ENCODE assay signal across 21 cellular contexts in the genomic region with DNA sequence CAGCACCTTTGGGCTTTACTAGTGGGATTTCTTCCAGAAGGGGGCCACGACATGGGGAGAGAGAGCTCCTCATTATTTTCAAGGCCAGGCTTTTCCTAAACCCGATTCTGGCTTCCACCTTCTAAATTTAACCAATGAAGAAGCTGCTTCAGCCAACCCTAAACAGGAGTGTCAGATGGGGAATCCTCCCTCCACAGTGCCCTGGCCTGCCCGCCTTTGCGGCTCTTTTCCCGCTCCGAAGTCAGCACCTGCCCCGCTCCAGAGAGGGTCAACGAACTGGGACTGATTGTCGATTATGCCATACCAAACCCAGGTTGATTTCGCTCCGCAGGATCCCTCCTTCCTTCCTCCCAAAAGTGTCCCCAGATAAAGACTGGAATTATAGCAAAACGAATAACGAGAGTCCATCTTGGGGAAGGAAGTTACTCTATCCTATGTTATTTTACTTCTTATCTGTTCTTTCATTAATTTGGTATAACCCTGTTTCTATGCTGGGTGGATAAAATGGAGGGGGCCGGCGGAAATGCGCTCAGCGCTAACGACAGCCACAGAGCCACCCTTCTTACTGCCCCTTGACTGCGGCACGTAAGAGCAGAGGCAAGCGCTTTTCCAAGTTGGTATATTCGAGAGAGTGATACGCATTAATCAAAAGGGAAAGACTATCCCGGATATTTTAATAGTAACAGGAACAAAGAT. TPM values are rescaled to one million over a fixed set of nuclear protein-coding genes. Genes with fewer than 3 reads are reported as not detected.
DNase-seq lines count a peak whose midpoint lies in the region; ATAC-seq and TF ChIP-seq lines count a peak whose summit lies in the region.
"Had no signal": no experiment of that assay in that cellular context is flagged by ENCODE, and none has a peak within 500 bp of the region (broad histone marks: within the 10 kb centered on the region; RNA-seq: fewer than 3 reads in every experiment).

No MANE protein-coding gene starts in this region.

- H3K9ac ChIP-seq in H9 (ENCODE audit: extremely low read depth, insufficient read length, low read length) (no peak overlapping the region), endodermal cell (ENCODE audit: extremely low read depth, low read length, poor library complexity, severe bottlenecking) (no peak overlapping the region), neural progenitor cell (no peak overlapping the region)

- peak overlapping the region; percentile 90 for H3K4me2 ChIP-seq in H9 (ENCODE audit: insufficient read depth, insufficient read length, low read length)
- no peak overlapping the region for H3K4me2 ChIP-seq in neural progenitor cell

- no peak overlapping the region for H3K27ac Mint-ChIP-seq in T-helper 1 cell treated with Interleukin-12 subunit alpha and Interleukin-12 subunit beta and Interleukin-4 antibody, amounts not matched to agents 30 μg/mL and 1 μg/mL, for 36 hours
- H3K27ac Mint-ChIP-seq in H9 (no peak overlapping the region), endodermal cell (no peak overlapping the region), neural progenitor cell (no peak overlapping the region)
- H3K27ac Mint-ChIP-seq: activated T-helper 2 cell treated with anti-CD3 and anti-CD28 coated beads, Interferon-gamma antibody, Interleukin-2, Interleukin-4, amounts not matched to agents 10 μg/mL and 5 μg/mL and 100 μg/mL, durations not matched to agents 14 hours and 24 hours and 36 hours; CD4-positive, CD25-positive, alpha-beta regulatory T cell had no signal

- H2BK120ac ChIP-seq in H9 (ENCODE audit: low read depth, low read length, poor library complexity, severe bottlenecking): no peak overlapping the region

- intact Hi-C loops in ovary (cut with DNase I): no loop called here

- H2AFZ ChIP-seq in H9 (ENCODE audit: low read length) (no peak overlapping the region), neural progenitor cell (replicated peaks) (no peak overlapping the region)

- TF ChIP-seq EP300 in ovary (IDR thresholded peaks at IDR 0.05): no peak

- H2BK12ac ChIP-seq in H9 (ENCODE audit: insufficient read length, low read depth, low read length): no peak overlapping the region

- H3K4me3 Mint-ChIP-seq in T-helper 1 cell treated with Interleukin-12 subunit alpha and Interleukin-12 subunit beta and Interleukin-4 antibody, amounts not matched to agents 30 μg/mL and 1 μg/mL, for 36 hours: peak overlapping the region; percentile 37
- H3K4me3 Mint-ChIP-seq in H9 (peak overlapping the region; percentile 63 to 79), endodermal cell (peak overlapping the region; percentile 60), neural progenitor cell (peak overlapping the region; percentile 69)

- no CpG with 5 or more reads among the region's 24 CpGs for WGBS in H9 (ENCODE audit: extremely low coverage, insufficient read length, low lambda C conversion rate)
- 8 to 10% methylated on average over 18 to 24 of the region's 24 CpGs for WGBS in endodermal cell (ENCODE audit: insufficient coverage in 1 of 2, insufficient read length in 1 of 2), 2 experiments
- WGBS in ovary, 3 donors: 11 to 13% (median 13%) methylated on average over 24 of the region's 24 CpGs

- no peak overlapping the region for H4K5ac ChIP-seq in H9 (ENCODE audit: insufficient read length, low read depth, low read length)

- no peaks in the 10 kb centered on the region for H3K36me3 Mint-ChIP-seq in T-helper 1 cell treated with Interleukin-12 subunit alpha and Interleukin-12 subunit beta and Interleukin-4 antibody, amounts not matched to agents 30 μg/mL and 1 μg/mL, for 36 hours (ENCODE audit: low read depth)
- H3K36me3 Mint-ChIP-seq in H9 (ENCODE audit: insufficient read depth in 1 of 3, low read depth in 3 of 3) (no peaks in the 10 kb centered on the region), endodermal cell (ENCODE audit: low read depth) (no peaks in the 10 kb centered on the region), neural progenitor cell (no peaks in the 10 kb centered on the region)
- H3K36me3 Mint-ChIP-seq: CD4-positive, CD25-positive, alpha-beta regulatory T cell had no signal

- no peaks in the 10 kb centered on the region for H3K9me3 ChIP-seq in H9 (ENCODE audit: control insufficient read depth, low read depth, low read length)
- no peaks in the 10 kb centered on the region for H3K9me3 ChIP-seq in endodermal cell (ENCODE audit: control insufficient read depth, low read length)
- H3K9me3 ChIP-seq in neural progenitor cell (ENCODE audit: low read depth): no peaks in the 10 kb centered on the region
- H3K9me3 ChIP-seq in ovary: peaks cover 0 to 12% of the 10 kb centered on the region in 2 donors
- H3K9me3 ChIP-seq: HAP-1, right lobe of liver, testis had no signal

- no peak overlapping the region for H2AK5ac ChIP-seq in H9 (ENCODE audit: insufficient read length, low read length)

- peaks cover 16% of the 10 kb centered on the region for H3F3A ChIP-seq in neural progenitor cell (ENCODE audit: low read depth)

- H3K18ac ChIP-seq in H9 (ENCODE audit: insufficient read length, low read depth, low read length): no peak overlapping the region

- H2BK20ac ChIP-seq in H9 (ENCODE audit: low read depth, low read length, poor library complexity, severe bottlenecking): no peak overlapping the region

- H3K36me3 ChIP-seq in endodermal cell (ENCODE audit: control insufficient read depth, insufficient read depth, low read length): no peaks in the 10 kb centered on the region
- no peaks in the 10 kb centered on the region for H3K36me3 ChIP-seq in neural progenitor cell
- H3K36me3 ChIP-seq in ovary: no peaks in the 10 kb centered on the region
- H3K36me3 ChIP-seq: right lobe of liver had no signal

- TF ChIP-seq POLR2A in ovary (IDR thresholded peaks at IDR 0.05): no peak

- no peaks in the 10 kb centered on the region for H4K20me1 ChIP-seq in H9 (ENCODE audit: control insufficient read depth, insufficient read depth, insufficient read length)
- H4K20me1 ChIP-seq in neural progenitor cell (ENCODE audit: low read depth): peaks cover 61% of the 10 kb centered on the region

- no peak overlapping the region for H3T11ph ChIP-seq in H9 (ENCODE audit: low read length)

- peaks cover 28% of the 10 kb centered on the region for H3K23me2 ChIP-seq in H9 (ENCODE audit: insufficient read length, low read depth, low read length, poor library complexity, severe bottlenecking)

- H3K4ac ChIP-seq in H9 (ENCODE audit: low read depth, low read length): no peak overlapping the region

- no peaks in the 10 kb centered on the region for H3K79me2 ChIP-seq in H9 (ENCODE audit: insufficient read depth, low read length)
- no peaks in the 10 kb centered on the region for H3K79me2 ChIP-seq in neural progenitor cell (ENCODE audit: low read depth)

- H3K79me1 ChIP-seq in H9 (ENCODE audit: insufficient read depth, low read depth, low read length, poor library complexity, severe bottlenecking): no peaks in the 10 kb centered on the region

- no peak overlapping the region for H3K14ac ChIP-seq in H9 (ENCODE audit: insufficient read depth, low read length)

- H3K56ac ChIP-seq in H9 (ENCODE audit: insufficient read length, low read depth, low read length): no peak overlapping the region

- no peak overlapping the region for H2BK15ac ChIP-seq in H9 (ENCODE audit: low read depth, low read length)

- H3K27me3 ChIP-seq in H9 (ENCODE audit: insufficient read depth, low read length) (peaks cover 51% of the 10 kb centered on the region), endodermal cell (ENCODE audit: control insufficient read depth, insufficient read depth, low read length, poor library complexity, severe bottlenecking) (peaks cover 88% of the 10 kb centered on the region), neural progenitor cell (peaks cover 100% of the 10 kb centered on the region), ovary (peaks cover 8% of the 10 kb centered on the region)
- H3K27me3 ChIP-seq: testis had no signal

- no peak overlapping the region for H3K23ac ChIP-seq in H9 (ENCODE audit: insufficient read length, low read depth, low read length)

- TF ChIP-seq CTCF in H9 (conservative IDR thresholded peaks at IDR 0.05) (no peak), endodermal cell (conservative IDR thresholded peaks at IDR 0.05) (no peak), neural progenitor cell (IDR thresholded peaks at IDR 0.05) (no peak), ovary (IDR thresholded peaks at IDR 0.05) (no peak)

- H4K91ac ChIP-seq in H9 (ENCODE audit: insufficient read length, low read depth, low read length): no peak overlapping the region

- peaks cover 10% of the 10 kb centered on the region for H3K4me1 Mint-ChIP-seq in T-helper 1 cell treated with Interleukin-12 subunit alpha and Interleukin-12 subunit beta and Interleukin-4 antibody, amounts not matched to agents 30 μg/mL and 1 μg/mL, for 36 hours (ENCODE audit: low read depth)
- H3K4me1 Mint-ChIP-seq in H9 (peaks cover 23 to 35% of the 10 kb centered on the region in 2 experiments), endodermal cell (peaks cover 12% of the 10 kb centered on the region), neural progenitor cell (peaks cover 13% of the 10 kb centered on the region)

- H2BK5ac ChIP-seq in H9 (ENCODE audit: insufficient read length, low read length): no peak overlapping the region

- ATAC-seq in GM21360 (IDR thresholded peaks at IDR 0.05; ENCODE audit: unreplicated experiment): no peak
- ATAC-seq: right lobe of liver had no signal

- peaks cover 92% of the 10 kb centered on the region for H3K27me3 Mint-ChIP-seq in T-helper 1 cell treated with Interleukin-12 subunit alpha and Interleukin-12 subunit beta and Interleukin-4 antibody, amounts not matched to agents 30 μg/mL and 1 μg/mL, for 36 hours (ENCODE audit: low read depth)
- peaks cover 92% of the 10 kb centered on the region for H3K27me3 Mint-ChIP-seq in H9 (ENCODE audit: low read depth)
- H3K27me3 Mint-ChIP-seq in endodermal cell (ENCODE audit: insufficient read depth): peaks cover 81% of the 10 kb centered on the region
- peaks cover 85% of the 10 kb centered on the region for H3K27me3 Mint-ChIP-seq in neural progenitor cell (ENCODE audit: insufficient read depth, low read depth)

- H3K4me1 ChIP-seq in H9 (ENCODE audit: insufficient read depth, low read length) (no peaks in the 10 kb centered on the region), endodermal cell (ENCODE audit: control insufficient read depth, insufficient read depth, low read length) (peaks cover 10% of the 10 kb centered on the region), neural progenitor cell (peaks cover 5% of the 10 kb centered on the region), ovary (ENCODE audit: insufficient read depth) (peaks cover 3% of the 10 kb centered on the region)
- H3K4me1 ChIP-seq: right lobe of liver had no signal

- H3K27ac ChIP-seq in H9 (ENCODE audit: insufficient read length, low read depth, low read length) (no peak overlapping the region), endodermal cell (ENCODE audit: low read depth, low read length) (no peak overlapping the region), neural progenitor cell (no peak overlapping the region), ovary (no peak overlapping the region)
- H3K27ac ChIP-seq: 22Rv1, right lobe of liver, testis had no signal

- H4K8ac ChIP-seq in H9 (replicated peaks; ENCODE audit: insufficient read length, low read depth, low read length): no peak overlapping the region

- H3K9me3 Mint-ChIP-seq in T-helper 1 cell treated with Interleukin-12 subunit alpha and Interleukin-12 subunit beta and Interleukin-4 antibody, amounts not matched to agents 30 μg/mL and 1 μg/mL, for 36 hours: no peaks in the 10 kb centered on the region
- H3K9me3 Mint-ChIP-seq in H9 (peaks cover 3% of the 10 kb centered on the region in 2 experiments; a peak in 2 of 5 replicates), endodermal cell (no peaks in the 10 kb centered on the region), neural progenitor cell (no peaks in the 10 kb centered on the region)
- H3K9me3 Mint-ChIP-seq: activated T-helper 2 cell treated with anti-CD3 and anti-CD28 coated beads, Interferon-gamma antibody, Interleukin-2, Interleukin-4, amounts not matched to agents 10 μg/mL and 5 μg/mL and 100 μg/mL, durations not matched to agents 14 hours and 24 hours and 36 hours had no signal

- DNase-seq in T-helper 1 cell: no peak
- peak; percentile 50 for DNase-seq in H9
- peak; percentile 74 for DNase-seq in endodermal cell
- peak; percentile 50 for DNase-seq in neural progenitor cell (ENCODE audit: low spot score)
- no peak for DNase-seq in hippocampal formation (lab: John Stamatoyannopoulos, UW)
- DNase-seq in ovary: no peak
- DNase-seq: aorta; CD4-positive, CD25-positive, alpha-beta regulatory T cell; EL; Kasumi-1; NCI-H146; NCI-H446; testis had no signal

- H3K4me3 ChIP-seq in endodermal cell (ENCODE audit: low read length) (peak overlapping the region; percentile 3), neural progenitor cell (peak overlapping the region; percentile 49), ovary (no peak overlapping the region)
- H3K4me3 ChIP-seq: HAP-1, right lobe of liver had no signal

RNA-seq across cellular contexts. Expression of gene SHOX2, which starts 10.8 kb away (rescaled TPM):
- total RNA-seq in H9 (2021) (not detected in 2 replicates), endodermal cell (1 to 10 TPM; 1.1 to 1.3 TPM), neural progenitor cell (ENCODE audit: low replicate concordance) (not detected in 2 replicates), ovary (1 to 10 TPM in 1 of 7 donors, under 1 TPM in 4, not detected in 2; 0.08 to 2.3 (median 0.15) TPM)
- polyA plus RNA-seq in endodermal cell (2013, experiment 1 of 2): 1.4 TPM
- 1.8 TPM for polyA plus RNA-seq in endodermal cell (2013, experiment 2 of 2)
- polyA plus RNA-seq in ovary: under 1 TPM; 0.13 to 0.68 TPM
- total RNA-seq: activated T-helper 2 cell treated with anti-CD3 and anti-CD28 coated beads, Interferon-gamma antibody, Interleukin-2, Interleukin-4, amounts not matched to agents 10 μg/mL and 5 μg/mL and 100 μg/mL, durations not matched to agents 14 hours and 24 hours and 36 hours; CD4-positive, CD25-positive, alpha-beta regulatory T cell; dermis microvascular lymphatic vessel endothelial cell; liver had no signal
- polyA plus RNA-seq: CD4-positive, CD25-positive, alpha-beta regulatory T cell; liver had no signal

RNA-seq across cellular contexts. Expression of gene RSRC1, which starts 14.4 kb away (rescaled TPM):
- total RNA-seq in H9 (2021) (34.1 and 37.9 TPM in 2 replicates), endodermal cell (10 to 100 TPM; 45.3 to 52.1 TPM), neural progenitor cell (ENCODE audit: low replicate concordance) (48.6 and 80.5 TPM in 2 replicates), ovary (10 to 100 TPM; 30.2 to 45.1 (median 34.8) TPM)
- polyA plus RNA-seq in endodermal cell (2013, experiment 1 of 2): 33.3 TPM
- 35.7 TPM for polyA plus RNA-seq in endodermal cell (2013, experiment 2 of 2)
- 10 to 100 TPM; 13.4 to 23.8 TPM for polyA plus RNA-seq in ovary

Comparison
In these comparisons a context has a peak if more than half of its experiments do, and no peak if none do; other contexts are left out.
1. DNase-seq: peak in H9 (single experiment), endodermal cell (single experiment) and neural progenitor cell (single experiment); none in T-helper 1 cell (0 of 5), hippocampal formation (0 of 2) and ovary (0 of 5).
2. Peak in every context shown above with its lines, with median percentiles within 50 percentile points of each other: H3K4me3 Mint-ChIP-seq.